9 cellular contexts compared by ENCODE assay signal in genomic region chr1:218347316-218347712, GRCh38.
DNase-seq lines count a peak whose midpoint lies in the region; ATAC-seq lines count a peak whose summit lies in the region.
"Had no signal": no experiment of that assay in that cellular context is flagged by ENCODE, and none has a peak within 500 bp of the region (broad histone marks: within the 10 kb centered on the region; RNA-seq: fewer than 3 reads in every experiment).

No MANE protein-coding gene starts in this region.

- H3K9me3 ChIP-seq in subcutaneous abdominal adipose tissue (ENCODE audit: control insufficient read depth in 5 of 5, low read length in 5 of 5), result no peaks in the 10 kb centered on the region

- H3K27ac ChIP-seq in angular gyrus (ENCODE audit: low read depth, low read length) (peak overlapping the region; percentile 38), subcutaneous abdominal adipose tissue (ENCODE audit: low read depth, low read length) (peak overlapping the region; percentile 47)

- peaks cover 0 to 4% (median 0%) of the 10 kb centered on the region in 5 donors for H3K36me3 ChIP-seq in subcutaneous abdominal adipose tissue (ENCODE audit: control insufficient read depth in 5 of 5, insufficient read depth in 5 of 5, low read length in 5 of 5)

- no peaks in the 10 kb centered on the region for H3K27me3 ChIP-seq in subcutaneous abdominal adipose tissue (ENCODE audit: control insufficient read depth in 5 of 5, insufficient read depth in 4 of 5, low read length in 5 of 5)

- H3K4me3 ChIP-seq in subcutaneous abdominal adipose tissue (ENCODE audit: low read depth in 1 of 5, low read length in 5 of 5), result peak overlapping the region; percentile 73 to 84 (median 77)

- H3K4me1 ChIP-seq in subcutaneous abdominal adipose tissue (ENCODE audit: control insufficient read depth in 5 of 5, insufficient read depth in 5 of 5, low read length in 5 of 5), result peaks cover 2 to 56% (median 51%) of the 10 kb centered on the region in 5 donors

- peak overlapping the region in 4 of 5 donors; percentile 23 to 72 (median 65) for H3K9ac ChIP-seq in subcutaneous abdominal adipose tissue (ENCODE audit: low read length in 5 of 5)

- ATAC-seq in GM21367 (IDR thresholded peaks at IDR 0.05; ENCODE audit: unreplicated experiment) (no peak), GM21390 (IDR thresholded peaks at IDR 0.05; ENCODE audit: unreplicated experiment) (no peak)

- DNase-seq in DMS53 (lab: John Stamatoyannopoulos, UW) (peak; percentile 72), DMS53 treated with DMSO at 0.1 percent for 48 hours (lab: John Stamatoyannopoulos, UW; ENCODE audit: unreplicated experiment) (no peak), iris pigment epithelial cell (ENCODE audit: low read depth) (peak; percentile 73), SHP77 (lab: John Stamatoyannopoulos, UW) (no peak)
- DNase-seq: stimulated activated CD4-positive, alpha-beta T cell treated with anti-CD3 and anti-CD28 coated beads, Interleukin-4, amount 100 ng/mL, for 24 hours had no signal

Comparison
In these comparisons a context has a peak if more than half of its experiments do, and no peak if none do; other contexts are left out.
1. DNase-seq: peak in DMS53 (single experiment) and iris pigment epithelial cell (single experiment); none in DMS53 treated with DMSO at 0.1 percent for 48 hours (single experiment) and SHP77 (0 of 2).